In genomic region chr7:66904063-66904593, GRCh38 we compare ENCODE assay signal across 19 cellular contexts. TPM values are rescaled to one million over a fixed set of nuclear protein-coding genes. Genes with fewer than 3 reads are reported as not detected.
DNase-seq lines count a peak whose midpoint lies in the region; ATAC-seq, FAIRE-seq and TF ChIP-seq lines count a peak whose summit lies in the region.
"Had no signal": no experiment of that assay in that cellular context is flagged by ENCODE, and none has a peak within 500 bp of the region (broad histone marks: within the 10 kb centered on the region; RNA-seq: fewer than 3 reads in every experiment).

No MANE protein-coding gene starts in this region.

- H3K9me2 ChIP-seq in GM23248 (ENCODE audit: insufficient read depth) = no peaks in the 10 kb centered on the region

- H3K4me1 ChIP-seq in NT2/D1 (ENCODE audit: insufficient read depth, insufficient read length) (no peaks in the 10 kb centered on the region), lower lobe of right lung (no peaks in the 10 kb centered on the region), upper lobe of right lung (no peaks in the 10 kb centered on the region), GM23248 (ENCODE audit: insufficient read depth) (no peaks in the 10 kb centered on the region), small intestine (ENCODE audit: control insufficient read depth in 2 of 2, insufficient read depth in 1 of 2, low read depth in 1 of 2, low read length in 1 of 2) (no peaks in the 10 kb centered on the region)
- H3K4me1 ChIP-seq: BE2C had no signal

- 95 to 96% methylated on average over 38 to 41 of the region's 44 CpGs for WGBS in GM23248 (ENCODE audit: low coverage in 1 of 2, low lambda C conversion rate in 2 of 2, missing lambda C conversion rate in 2 of 2), 2 experiments
- 96 to 98% (median 97%) methylated on average over 40 to 44 of the region's 44 CpGs for WGBS in small intestine, 3 donors

- peak overlapping the region; percentile 17 for H3K9ac ChIP-seq in NT2/D1 (ENCODE audit: insufficient read length, low read depth)
- no peak overlapping the region for H3K9ac ChIP-seq in GM23248

- TF ChIP-seq CTCF in lower lobe of right lung (IDR thresholded peaks at IDR 0.05) = no peak
- TF ChIP-seq CTCF in upper lobe of right lung (IDR thresholded peaks at IDR 0.05) = no peak

- DNase-seq in H7 (peak; percentile 26), NT2/D1 (ENCODE audit: low read depth, low spot score) (no peak), lower lobe of right lung (no peak), upper lobe of right lung (no peak), GM23248 (no peak), T-helper 1 cell (no peak), small intestine (no peak)
- DNase-seq: BE2C; C1 segment of cervical spinal cord; CD8-positive, alpha-beta memory T cell; COR-L47; DMS 273 treated with DMSO at 0.1 percent for 48 hours; DND-41; EL; HFFc6; IMR-90; KG1 had no signal

- no peak for FAIRE-seq in small intestine (lab: Jason Lieb, UNC)
- FAIRE-seq: GM12878 had no signal

- no peak overlapping the region for H2AFZ ChIP-seq in GM23248

- ATAC-seq in lower lobe of right lung (peak; percentile 15 to 31), upper lobe of right lung (peak; percentile 7)
- ATAC-seq: GM12878, HCT116 had no signal

- no peaks in the 10 kb centered on the region for H3F3A ChIP-seq in GM23248 (ENCODE audit: insufficient read depth)

- H3K4me2 ChIP-seq in GM23248 (ENCODE audit: unreplicated experiment) = no peak overlapping the region

- H4K20me1 ChIP-seq in GM23248 (ENCODE audit: insufficient read depth) = no peaks in the 10 kb centered on the region

- in situ Hi-C loops in GM23248 (cut with MboI) = no loop called here

- no peaks in the 10 kb centered on the region for H3K27me3 ChIP-seq in H7 (ENCODE audit: control insufficient read depth, insufficient read depth, low read length)
- no peaks in the 10 kb centered on the region for H3K27me3 ChIP-seq in NT2/D1 (ENCODE audit: insufficient read depth, insufficient read length)
- no peaks in the 10 kb centered on the region for H3K27me3 ChIP-seq in lower lobe of right lung (ENCODE audit: low read depth)
- H3K27me3 ChIP-seq in upper lobe of right lung = no peaks in the 10 kb centered on the region
- H3K27me3 ChIP-seq in GM23248 (replicated peaks; ENCODE audit: insufficient read depth) = no peaks in the 10 kb centered on the region
- H3K27me3 ChIP-seq in small intestine (ENCODE audit: control insufficient read depth in 2 of 2, insufficient read depth in 2 of 2, low read length in 2 of 2) = no peaks in the 10 kb centered on the region
- H3K27me3 ChIP-seq: BE2C had no signal

- H3K79me2 ChIP-seq in GM23248 (ENCODE audit: insufficient read depth) = no peaks in the 10 kb centered on the region

- peaks cover 6% of the 10 kb centered on the region; the same call in 1 of the 2 replicates for H3K9me3 ChIP-seq in NT2/D1 (ENCODE audit: insufficient read depth, low read length)
- H3K9me3 ChIP-seq in lower lobe of right lung = no peaks in the 10 kb centered on the region
- no peaks in the 10 kb centered on the region for H3K9me3 ChIP-seq in upper lobe of right lung
- no peaks in the 10 kb centered on the region for H3K9me3 ChIP-seq in GM23248 (ENCODE audit: low read depth)
- H3K9me3 ChIP-seq in small intestine (ENCODE audit: control insufficient read depth, low read depth) = no peaks in the 10 kb centered on the region
- H3K9me3 ChIP-seq: BE2C had no signal

- H3K27ac ChIP-seq in lower lobe of right lung = no peak overlapping the region
- H3K27ac ChIP-seq in upper lobe of right lung = no peak overlapping the region
- no peak overlapping the region for H3K27ac ChIP-seq in GM23248
- no peak overlapping the region for H3K27ac ChIP-seq in small intestine (ENCODE audit: low read depth in 1 of 2, low read length in 1 of 2)

- H3K36me3 ChIP-seq in H7 (replicated peaks; ENCODE audit: control insufficient read depth, insufficient read depth, low read length) = no peaks in the 10 kb centered on the region
- H3K36me3 ChIP-seq in NT2/D1 (ENCODE audit: insufficient read depth, insufficient read length, low read length) = peaks cover 31% of the 10 kb centered on the region
- peaks cover 18% of the 10 kb centered on the region for H3K36me3 ChIP-seq in lower lobe of right lung
- H3K36me3 ChIP-seq in upper lobe of right lung = peaks cover 6% of the 10 kb centered on the region
- no peaks in the 10 kb centered on the region for H3K36me3 ChIP-seq in GM23248 (ENCODE audit: low read depth)
- H3K36me3 ChIP-seq in small intestine (ENCODE audit: control insufficient read depth in 2 of 2, insufficient read depth in 2 of 2, low read length in 2 of 2) = peaks cover 0 to 3% of the 10 kb centered on the region in 2 donors
- H3K36me3 ChIP-seq: BE2C had no signal

- no peak overlapping the region for H3K4me3 ChIP-seq in H7 (ENCODE audit: insufficient read depth, low read depth, low read length)
- H3K4me3 ChIP-seq in NT2/D1 (ENCODE audit: insufficient read length, low read depth) = no peak overlapping the region
- no peak overlapping the region for H3K4me3 ChIP-seq in lower lobe of right lung
- H3K4me3 ChIP-seq in upper lobe of right lung = no peak overlapping the region
- no peak overlapping the region for H3K4me3 ChIP-seq in GM23248
- H3K4me3 ChIP-seq in small intestine (ENCODE audit: low read depth in 1 of 2, low read length in 2 of 2) = no peak overlapping the region
- H3K4me3 ChIP-seq: GM12878 had no signal

- intact Hi-C loops in lower lobe of right lung (cut with DNase I) = no loop called here
- intact Hi-C loops in upper lobe of right lung (cut with DNase I) = no loop called here

RNA-seq across cellular contexts. Expression of gene TMEM248, which starts 16.9 kb away (rescaled TPM):
- 68.9 and 71.4 TPM in 2 replicates for total RNA-seq in H7 (2014; rRNA removed; shearing (Covaris generic))
- total RNA-seq in lower lobe of right lung (103 TPM), upper lobe of right lung (114 TPM)
- 101 and 113 TPM in 2 replicates for total RNA-seq in GM23248 (2014; rRNA removed; shearing (Covaris generic))
- polyA plus RNA-seq in GM23248 (2016; fragmentation: Nextera tagmentation; extraction: Ambion mirVana) (98.0 and 105 TPM in 2 replicates), small intestine (10 to 100 TPM; 16.3 to 49.7 (median 24.9) TPM)
